28 cellular contexts compared by ENCODE assay signal in genomic region chr21:39728341-39728740, GRCh38. TPM values are rescaled to one million over a fixed set of nuclear protein-coding genes. Genes with fewer than 3 reads are reported as not detected.
"Had no signal": no experiment of that assay in that cellular context is flagged by ENCODE, and none has a peak within 500 bp of the region (broad histone marks: within the 10 kb centered on the region; RNA-seq: fewer than 3 reads in every experiment).

No MANE protein-coding gene starts in this region.

- ATAC-seq: gastrocnemius medialis; heart right ventricle; left cardiac atrium; left lung; left ventricle myocardium superior; lower lobe of right lung; naive thymus-derived CD4-positive, alpha-beta T cell had no signal

- H3K36me3 Mint-ChIP-seq: naive thymus-derived CD4-positive, alpha-beta T cell had no signal

- H3K4me3 Mint-ChIP-seq: naive thymus-derived CD4-positive, alpha-beta T cell had no signal

- DNase-seq: dermis blood vessel endothelial cell; dorsolateral prefrontal cortex; effector CD4-positive, alpha-beta T cell; effector memory CD4-positive, alpha-beta T cell; esophagus squamous epithelium; foreskin fibroblast; foreskin melanocyte; gastrocnemius medialis; glutamatergic neuron; head of caudate nucleus; heart right ventricle; hippocampal formation; left cardiac atrium; left lung; left ventricle myocardium superior; lower lobe of right lung; mesenchymal stem cell; midbrain; naive thymus-derived CD4-positive, alpha-beta T cell had no signal

- H3K4me1 Mint-ChIP-seq: naive thymus-derived CD4-positive, alpha-beta T cell had no signal

- H3K27ac Mint-ChIP-seq: naive thymus-derived CD4-positive, alpha-beta T cell had no signal

- FAIRE-seq: colon, endothelial cell of umbilical vein, islet of Langerhans, keratinocyte had no signal

RNA-seq across cellular contexts. Expression of gene IGSF5, which starts 16.6 kb away (rescaled TPM):
- total RNA-seq: dermis blood vessel endothelial cell; endothelial cell of umbilical vein; gastrocnemius medialis; glomerular endothelial cell; left lung; lower lobe of right lung; lung microvascular endothelial cell; mesenteric fat pad; mononuclear cell; naive thymus-derived CD4-positive, alpha-beta T cell had no signal
- polyA plus RNA-seq: endothelial cell of umbilical vein; esophagus; keratinocyte; naive thymus-derived CD4-positive, alpha-beta T cell had no signal
